In genomic region chr18:40577255-40577654, GRCh38 we compare ENCODE assay signal across 1 cellular context.
TF ChIP-seq lines count a peak whose summit lies in the region.

No MANE protein-coding gene starts in this region.

TF ChIP-seq in IMR-90, 13 proteins besides CTCF, POLR2A, EP300 and RAD21 (continued from another document):
- TF ChIP-seq MXI1 (IDR thresholded peaks at IDR 0.05; ENCODE audit: borderline replicate concordance, low read depth, low read length) (no peak), USF2 (IDR thresholded peaks at IDR 0.05; ENCODE audit: low read depth, low read length) (no peak), MAZ (IDR thresholded peaks at IDR 0.05; ENCODE audit: borderline replicate concordance, low read depth, low read length) (no peak), SMC3 (IDR thresholded peaks at IDR 0.05; ENCODE audit: low read depth, low read length) (no peak), ELK1 (IDR thresholded peaks at IDR 0.05; ENCODE audit: borderline replicate concordance, low read depth, low read length) (no peak), RCOR1 (IDR thresholded peaks at IDR 0.05; ENCODE audit: insufficient replicate concordance, low read length) (no peak), FOS (IDR thresholded peaks at IDR 0.05; ENCODE audit: low read depth, low read length) (no peak), CEBPB (IDR thresholded peaks at IDR 0.05; ENCODE audit: low read depth, low read length) (no peak), NFE2L2 (IDR thresholded peaks at IDR 0.05; ENCODE audit: low read depth, low read length) (no peak), MAFK (IDR thresholded peaks at IDR 0.05; ENCODE audit: low read depth, low read length) (no peak), RFX5 (IDR thresholded peaks at IDR 0.05; ENCODE audit: low read depth, low read length) (no peak), BHLHE40 (IDR thresholded peaks at IDR 0.05; ENCODE audit: low read depth, low read length) (no peak)
TF ChIP-seq in IMR-90: peak in this region for 0.
